3 cellular contexts compared by ENCODE assay signal in the genomic region with DNA sequence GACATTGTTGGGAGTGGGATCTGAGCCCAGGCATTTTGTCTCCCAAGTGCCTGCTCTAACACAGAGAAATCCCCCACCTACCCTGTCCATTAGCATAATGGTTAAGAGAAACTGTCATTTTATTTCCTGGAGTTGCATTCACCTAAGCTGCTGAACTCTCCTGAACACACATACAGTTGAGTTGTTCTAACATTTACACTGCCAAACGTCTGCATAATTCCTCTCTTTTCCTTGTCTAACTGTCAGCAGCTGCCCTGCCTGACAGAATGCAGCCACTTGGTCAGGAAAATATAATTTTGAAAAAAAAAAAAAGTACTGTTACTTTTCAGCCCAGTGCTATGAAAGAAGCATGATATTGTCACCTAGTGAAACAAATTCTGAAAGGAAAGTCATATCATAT.
"Had no signal": no experiment of that assay in that cellular context is flagged by ENCODE, and none has a peak within 500 bp of the region (broad histone marks: within the 10 kb centered on the region; RNA-seq: fewer than 3 reads in every experiment).

No MANE protein-coding gene starts in this region.

- DNase-seq: GDM1, GF-D8 had no signal

- H3K4me3 ChIP-seq: GM12878 had no signal

- ATAC-seq: GM12878 had no signal
